17 cellular contexts compared by ENCODE assay signal in the genomic region with DNA sequence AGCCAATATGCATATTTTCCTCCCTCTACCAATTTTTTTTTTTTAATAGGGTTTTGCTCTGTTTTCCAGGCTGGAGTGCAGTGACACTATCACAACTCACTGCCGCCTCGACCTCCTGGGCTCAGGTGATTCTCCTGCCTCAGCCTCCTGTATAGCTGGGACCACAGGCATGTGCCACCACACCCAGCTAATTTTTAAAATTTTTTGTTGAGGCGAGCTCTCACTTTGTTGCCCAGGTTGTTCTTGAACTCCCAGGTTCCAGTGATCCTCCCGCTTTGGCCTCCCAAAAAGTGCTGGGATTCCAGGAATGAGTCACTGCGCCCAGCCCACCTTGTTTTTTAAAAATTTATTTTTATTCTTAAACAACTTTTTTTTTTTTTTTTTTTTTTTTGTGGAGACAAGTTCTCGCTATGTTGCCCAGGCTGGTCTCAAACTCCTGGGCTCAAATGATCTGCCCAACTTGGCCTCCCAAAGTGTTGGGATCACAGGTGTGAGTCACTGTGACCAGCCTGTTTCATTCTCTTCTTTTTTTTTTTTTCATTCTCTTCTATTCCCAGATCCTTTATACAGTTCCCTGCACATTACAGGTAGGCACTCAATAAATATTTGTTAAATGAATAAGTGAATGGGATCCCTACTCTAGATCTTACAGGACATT. TPM values are rescaled to one million over a fixed set of nuclear protein-coding genes. Genes with fewer than 3 reads are reported as not detected.
DNase-seq lines count a peak whose midpoint lies in the region; ATAC-seq, FAIRE-seq and TF ChIP-seq lines count a peak whose summit lies in the region.
"Had no signal": no experiment of that assay in that cellular context is flagged by ENCODE, and none has a peak within 500 bp of the region (broad histone marks: within the 10 kb centered on the region; RNA-seq: fewer than 3 reads in every experiment).

No MANE protein-coding gene starts in this region.

- no peak overlapping the region for H3K4me3 Mint-ChIP-seq in chondrocyte (ENCODE audit: unreplicated experiment)
- H3K4me3 Mint-ChIP-seq: CD4-positive, CD25-positive, alpha-beta regulatory T cell; IgD-negative memory B cell had no signal

- H3K4me1 ChIP-seq in small intestine (ENCODE audit: control insufficient read depth in 2 of 2, insufficient read depth in 1 of 2, low read depth in 1 of 2, low read length in 1 of 2) (peaks cover 0 to 6% of the 10 kb centered on the region in 2 donors), stomach (no peaks in the 10 kb centered on the region)

- no peak for TF ChIP-seq EP300 in stomach (IDR thresholded peaks at IDR 0.05)

- H3K9me3 ChIP-seq in small intestine (ENCODE audit: control insufficient read depth, low read depth), result no peaks in the 10 kb centered on the region
- H3K9me3 ChIP-seq in stomach, result peaks cover 0 to 8% (median 5%) of the 10 kb centered on the region in 4 donors

- intact Hi-C loops in stomach (cut with DNase I; ENCODE audit: low total_unique reads), result no loop called here

- WGBS in small intestine, 3 donors, result 92 to 98% (median 96%) methylated on average over 6 of the region's 6 CpGs
- 91 to 97% (median 97%) methylated on average over 5 to 6 of the region's 6 CpGs for WGBS in stomach, 5 donors

- no peaks in the 10 kb centered on the region for H3K4me1 Mint-ChIP-seq in chondrocyte (ENCODE audit: low read depth)

- H3K4me3 ChIP-seq in NB4 (ENCODE audit: low read depth, low read length) (peak overlapping the region; percentile 33), small intestine (ENCODE audit: low read depth in 1 of 2, low read length in 2 of 2) (no peak overlapping the region), coronary artery (no peak overlapping the region), stomach (no peak overlapping the region)

- no peak for TF ChIP-seq CTCF in NB4 (IDR thresholded peaks at IDR 0.05; ENCODE audit: low read depth, low read length)
- TF ChIP-seq CTCF in chondrocyte (IDR thresholded peaks at IDR 0.05), result no peak
- TF ChIP-seq CTCF in coronary artery (IDR thresholded peaks at IDR 0.05), result no peak
- no peak for TF ChIP-seq CTCF in stomach (IDR thresholded peaks at IDR 0.05)

- H3K27ac Mint-ChIP-seq in activated naive CD4-positive, alpha-beta T cell treated with anti-CD3 and anti-CD28 coated beads, Interleukin-2, amount 50 U/mL, for 72 hours, result peak overlapping the region; percentile 29 to 47
- no peak overlapping the region for H3K27ac Mint-ChIP-seq in chondrocyte (ENCODE audit: unreplicated experiment)
- H3K27ac Mint-ChIP-seq: CD4-positive, CD25-positive, alpha-beta regulatory T cell had no signal

- H3K36me3 ChIP-seq in small intestine (ENCODE audit: control insufficient read depth in 2 of 2, insufficient read depth in 2 of 2, low read length in 2 of 2) (no peaks in the 10 kb centered on the region), stomach (no peaks in the 10 kb centered on the region)

- H3K9me3 Mint-ChIP-seq in activated naive CD4-positive, alpha-beta T cell treated with anti-CD3 and anti-CD28 coated beads, Interleukin-2, amount 50 U/mL, for 72 hours, result peaks cover 15 to 22% of the 10 kb centered on the region in 2 donors
- H3K9me3 Mint-ChIP-seq in chondrocyte (ENCODE audit: low read depth), result peaks cover 10% of the 10 kb centered on the region

- H3K36me3 Mint-ChIP-seq in activated naive CD4-positive, alpha-beta T cell treated with anti-CD3 and anti-CD28 coated beads, Interleukin-2, amount 50 U/mL, for 72 hours, result peaks cover 4 to 11% of the 10 kb centered on the region in 2 donors
- H3K36me3 Mint-ChIP-seq in chondrocyte (ENCODE audit: low read depth), result no peaks in the 10 kb centered on the region
- H3K36me3 Mint-ChIP-seq: CD4-positive, CD25-positive, alpha-beta regulatory T cell had no signal

- DNase-seq in activated naive CD4-positive, alpha-beta T cell treated with anti-CD3 and anti-CD28 coated beads, Interleukin-2, amount 50 U/mL, for 72 hours (ENCODE audit: low spot score in 2 of 2), result no peak
- no peak for DNase-seq in activated naive CD4-positive, alpha-beta T cell (lab: John Stamatoyannopoulos, UW)
- DNase-seq in NB4 (ENCODE audit: low read depth), result no peak
- peak; percentile 18 for DNase-seq in chondrocyte (ENCODE audit: low spot score)
- no peak for DNase-seq in small intestine
- DNase-seq in DMS 273 (lab: John Stamatoyannopoulos, UW; ENCODE audit: unreplicated experiment), result no peak
- no peak for DNase-seq in coronary artery (ENCODE audit: low spot score)
- DNase-seq in stomach, result no peak
- DNase-seq: Calu3, DMS79, HCEC 1CT, NCI-H1048, NCI-H345, NCI-H526 treated with DMSO at 0.1 percent for 48 hours had no signal

- peak overlapping the region; percentile 29 to 83 for H3K27ac ChIP-seq in small intestine (ENCODE audit: low read depth in 1 of 2, low read length in 1 of 2)
- H3K27ac ChIP-seq in coronary artery, result no peak overlapping the region
- peak overlapping the region in 2 of 5 donors; percentile 27 to 68 for H3K27ac ChIP-seq in stomach

- no peak for ATAC-seq in activated naive CD4-positive, alpha-beta T cell treated with anti-CD3 and anti-CD28 coated beads, Interleukin-2, amount 50 U/mL, for 72 hours

- no peaks in the 10 kb centered on the region for H3K27me3 ChIP-seq in small intestine (ENCODE audit: control insufficient read depth in 2 of 2, insufficient read depth in 2 of 2, low read length in 2 of 2)
- no peaks in the 10 kb centered on the region for H3K27me3 ChIP-seq in stomach

- no peak for FAIRE-seq in small intestine (lab: Jason Lieb, UNC)
- FAIRE-seq: GM12891 had no signal

- no peak for TF ChIP-seq POLR2A in NB4 (IDR thresholded peaks at IDR 0.05; ENCODE audit: extremely low read depth, insufficient read length)
- TF ChIP-seq POLR2A in stomach (IDR thresholded peaks at IDR 0.05), result no peak

- H3K27me3 Mint-ChIP-seq in chondrocyte (ENCODE audit: low read depth), result no peaks in the 10 kb centered on the region
- H3K27me3 Mint-ChIP-seq: IgD-negative memory B cell had no signal

RNA-seq across cellular contexts. Expression of gene PIK3CB, which starts 40.5 kb away (rescaled TPM):
- total RNA-seq in activated naive CD4-positive, alpha-beta T cell treated with anti-CD3 and anti-CD28 coated beads, Interleukin-2, amount 50 U/mL, for 72 hours, result 10 to 100 TPM; 18.8 to 21.7 TPM
- 19.5 to 25.9 TPM (median 21.2 TPM) in 3 replicates for total RNA-seq in chondrocyte
- polyA plus RNA-seq in small intestine, result 10 to 100 TPM; 16.2 to 19.9 (median 18.5) TPM
- total RNA-seq in stomach, result 10 to 100 TPM in 3 of 5 donors, 1 to 10 TPM in 2; 2.9 to 43.7 (median 11.6) TPM
- polyA plus RNA-seq in stomach, result 1 to 10 TPM; 8.5 to 9.2 (median 9.2) TPM

Comparison
In these comparisons a context has a peak if more than half of its experiments do, and no peak if none do; other contexts are left out.
1. H3K27ac ChIP-seq: peak in small intestine (2 of 2); none in coronary artery (0 of 2).